In the genomic region with DNA sequence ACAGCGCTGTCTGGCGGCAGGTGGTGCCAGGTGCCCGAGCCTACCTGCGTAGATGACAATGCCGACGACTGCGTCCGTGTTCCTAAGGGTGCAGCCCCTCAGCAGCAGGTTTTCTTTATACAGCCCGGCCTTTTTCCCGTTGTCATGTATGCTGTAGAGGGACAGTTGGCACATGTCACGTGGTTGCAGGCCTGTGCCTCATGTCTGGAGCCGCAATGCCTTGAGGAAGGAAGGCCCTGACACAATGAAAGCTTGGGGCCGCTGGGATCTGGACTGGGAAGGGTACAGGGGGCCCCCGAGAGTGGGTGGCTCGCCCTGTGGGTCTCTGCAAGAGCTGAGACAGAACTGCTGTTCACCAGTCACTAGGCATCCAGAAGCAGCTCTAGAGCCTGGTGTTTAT, we compare ENCODE assay signal across 24 cellular contexts.
"Had no signal": no experiment of that assay in that cellular context is flagged by ENCODE, and none has a peak within 500 bp of the region (broad histone marks: within the 10 kb centered on the region; RNA-seq: fewer than 3 reads in every experiment).

No MANE protein-coding gene starts in this region.

- H3K36me3 Mint-ChIP-seq: activated naive CD4-positive, alpha-beta T cell treated with anti-CD3 and anti-CD28 coated beads, Interleukin-2, amount 50 U/mL, for 72 hours; stimulated activated memory B cell treated with anti-CD40 and anti-IgM and Interleukin-4, amounts not matched to agents 10 μg/mL and 1 μg/mL and 100 μg/mL, for 72 hours had no signal

- DNase-seq: activated CD4-positive, alpha-beta T cell treated with anti-CD3 and anti-CD28 coated beads, Interleukin-2, amount 50 U/mL, for 4 hours; activated gamma-delta T cell treated with Interleukin-2 at 50 U/mL for 16 hours; cerebellar nuclear complex; effector memory CD4-positive, alpha-beta T cell; foreskin keratinocyte; glutamatergic neuron; hypothalamus; kidney; left ventricle myocardium superior; right cardiac atrium; small intestine; stimulated activated CD4-positive, alpha-beta T cell treated with anti-CD3 and anti-CD28 coated beads, Interleukin-4, amount 100 ng/mL, for 24 hours had no signal

- H3K27me3 Mint-ChIP-seq: dendritic cell treated with granulocyte-macrophage colony-stimulating factor and Interleukin-4, amounts not matched to agents 40 ng/mL and 50 ng/mL, for 4 days had no signal

- H3K27me3 ChIP-seq: adrenal gland, breast epithelium, foreskin keratinocyte had no signal

- H3K4me1 Mint-ChIP-seq: stimulated activated memory B cell treated with anti-CD40 and anti-IgM and Interleukin-4, amounts not matched to agents 10 μg/mL and 1 μg/mL and 100 μg/mL, for 72 hours had no signal

- FAIRE-seq: astrocyte, kidney, small intestine, TTC549 had no signal

- H3K4me3 Mint-ChIP-seq: activated T-helper 1 cell treated with anti-CD3 and anti-CD28 coated beads, Interleukin-12 subunit alpha, Interleukin-12 subunit beta, Interleukin-2, Interleukin-4 antibody, amounts not matched to agents 30 ng/mL and 10 ng/mL and 1 ng/mL, durations not matched to agents 14 hours and 24 hours and 36 hours; dendritic cell treated with granulocyte-macrophage colony-stimulating factor and Interleukin-4, amounts not matched to agents 40 ng/mL and 50 ng/mL, for 4 days; neural crest cell; stimulated activated memory B cell treated with anti-CD40 and anti-IgM and Interleukin-4, amounts not matched to agents 10 μg/mL and 1 μg/mL and 100 μg/mL, for 72 hours; T-helper 2 cell treated with Interferon-gamma antibody and Interleukin-4, amounts not matched to agents 5 μg/mL and 100 μg/mL, for 36 hours had no signal

- H3K27ac ChIP-seq: adrenal gland, breast epithelium, epithelial cell of prostate, foreskin keratinocyte, prostate gland had no signal

- ATAC-seq: activated naive CD4-positive, alpha-beta T cell treated with anti-CD3 and anti-CD28 coated beads, Interleukin-2, amount 50 U/mL, for 72 hours; foreskin keratinocyte; left ventricle myocardium superior; right cardiac atrium; stimulated activated memory B cell treated with anti-CD40 and anti-IgM and Interleukin-4, amounts not matched to agents 10 μg/mL and 1 μg/mL and 100 μg/mL, for 72 hours had no signal

- H3K4me3 ChIP-seq: adrenal gland, breast epithelium, prostate gland had no signal

- H3K9me3 ChIP-seq: adrenal gland, breast epithelium, prostate gland had no signal

- H3K36me3 ChIP-seq: adrenal gland, breast epithelium, prostate gland had no signal

- H3K9me3 Mint-ChIP-seq: activated naive CD4-positive, alpha-beta T cell treated with anti-CD3 and anti-CD28 coated beads, Interleukin-2, amount 50 U/mL, for 72 hours; activated T-helper 1 cell treated with anti-CD3 and anti-CD28 coated beads, Interleukin-12 subunit alpha, Interleukin-12 subunit beta, Interleukin-2, Interleukin-4 antibody, amounts not matched to agents 30 ng/mL and 10 ng/mL and 1 ng/mL, durations not matched to agents 14 hours and 24 hours and 36 hours; dendritic cell treated with granulocyte-macrophage colony-stimulating factor and Interleukin-4, amounts not matched to agents 40 ng/mL and 50 ng/mL, for 4 days; neural crest cell; stimulated activated memory B cell treated with anti-CD40 and anti-IgM and Interleukin-4, amounts not matched to agents 10 μg/mL and 1 μg/mL and 100 μg/mL, for 72 hours; T-helper 2 cell treated with Interferon-gamma antibody and Interleukin-4, amounts not matched to agents 5 μg/mL and 100 μg/mL, for 36 hours had no signal

- H3K27ac Mint-ChIP-seq: activated T-helper 1 cell treated with anti-CD3 and anti-CD28 coated beads, Interleukin-12 subunit alpha, Interleukin-12 subunit beta, Interleukin-2, Interleukin-4 antibody, amounts not matched to agents 30 ng/mL and 10 ng/mL and 1 ng/mL, durations not matched to agents 14 hours and 24 hours and 36 hours; dendritic cell treated with granulocyte-macrophage colony-stimulating factor and Interleukin-4, amounts not matched to agents 40 ng/mL and 50 ng/mL, for 4 days; stimulated activated memory B cell treated with anti-CD40 and anti-IgM and Interleukin-4, amounts not matched to agents 10 μg/mL and 1 μg/mL and 100 μg/mL, for 72 hours; T-helper 2 cell treated with Interferon-gamma antibody and Interleukin-4, amounts not matched to agents 5 μg/mL and 100 μg/mL, for 36 hours had no signal

- H3K4me1 ChIP-seq: adrenal gland, breast epithelium, foreskin keratinocyte, prostate gland had no signal
